In the genomic region with DNA sequence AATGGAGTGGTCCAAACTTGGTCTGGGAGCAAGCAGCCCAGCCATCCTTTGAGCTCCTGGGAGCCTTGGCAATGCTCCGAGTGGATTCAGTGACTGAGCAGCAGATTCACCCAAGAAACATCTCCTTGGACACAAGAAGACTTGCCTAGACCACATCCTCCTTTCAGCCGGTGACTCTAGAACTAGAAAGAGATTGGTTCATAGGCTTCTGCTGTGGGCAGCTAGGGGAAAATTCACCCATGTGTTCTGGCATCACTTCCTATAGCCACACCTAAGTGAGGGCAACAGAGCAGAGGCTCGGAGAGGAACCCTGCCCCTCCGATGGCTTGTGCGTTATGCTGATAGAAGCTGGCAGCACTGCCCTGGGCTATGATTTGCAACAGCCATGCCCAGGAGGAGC, we compare ENCODE assay signal across 18 cellular contexts. TPM values are rescaled to one million over a fixed set of nuclear protein-coding genes. Genes with fewer than 3 reads are reported as not detected.
DNase-seq lines count a peak whose midpoint lies in the region; ATAC-seq, FAIRE-seq and TF ChIP-seq lines count a peak whose summit lies in the region.
"Had no signal": no experiment of that assay in that cellular context is flagged by ENCODE, and none has a peak within 500 bp of the region (broad histone marks: within the 10 kb centered on the region; RNA-seq: fewer than 3 reads in every experiment).

No MANE protein-coding gene starts in this region.

- no peak overlapping the region for H3K4me3 ChIP-seq in AG10803 (ENCODE audit: low read length)
- H3K4me3 ChIP-seq in adrenal gland: no peak overlapping the region
- H3K4me3 ChIP-seq: A549, BLaER1, GM23248 had no signal

- no peak for FAIRE-seq in GM12892 (lab: Jason Lieb, UNC)
- FAIRE-seq: A549, G401.6, GM18507, H54 had no signal

- H3K9me3 ChIP-seq in adrenal gland (replicated peaks in 1 of 3): no peaks in the 10 kb centered on the region
- H3K9me3 ChIP-seq: A549 had no signal

- TF ChIP-seq POLR2A in GM12892 (IDR thresholded peaks at IDR 0.05; ENCODE audit: low read depth, low read length) (peak; percentile 32), adrenal gland (IDR thresholded peaks at IDR 0.05) (no peak)

- no peaks in the 10 kb centered on the region for H3K27me3 ChIP-seq in adrenal gland

- no peaks in the 10 kb centered on the region for H3K4me1 ChIP-seq in adrenal gland (replicated peaks in 1 of 2)
- H3K4me1 ChIP-seq: A549, BLaER1 had no signal

- DNase-seq in AG08396 (ENCODE audit: low spot score) (peak; percentile 9), AG10803 (ENCODE audit: low read depth) (peak; percentile 11), GM12892 (ENCODE audit: insufficient read length) (no peak), adrenal gland (no peak), NCI-H446 (lab: John Stamatoyannopoulos, UW) (no peak)
- no peak for DNase-seq in activated naive CD4-positive, alpha-beta T cell treated with anti-CD3 and anti-CD28 coated beads, Interleukin-2, amount 50 U/mL, for 16 hours
- DNase-seq: AML-193, DMS53, GM23248, KBM-7 had no signal

- intact Hi-C loops in adrenal gland (cut with DNase I): no loop called here

- peaks cover 0 to 34% of the 10 kb centered on the region in 2 donors for H3K36me3 ChIP-seq in adrenal gland (replicated peaks in 1 of 2)

- peak overlapping the region in 3 of 5 donors; percentile 17 to 62 (median 48) for H3K27ac ChIP-seq in adrenal gland
- H3K27ac ChIP-seq: A549, BLaER1, GM23248 had no signal

- ATAC-seq in HG02571 (IDR thresholded peaks at IDR 0.05; ENCODE audit: unreplicated experiment): no peak
- ATAC-seq: A549, HCT116 had no signal

- 60 to 94% (median 80%) methylated on average over 1 to 5 of the region's 5 CpGs for WGBS in adrenal gland, 4 donors

- TF ChIP-seq CTCF in AG10803 (conservative IDR thresholded peaks at IDR 0.05; ENCODE audit: low read length) (no peak), adrenal gland (IDR thresholded peaks at IDR 0.05) (no peak)

RNA-seq across cellular contexts. Expression of gene ZNF275, which starts 16.0 kb away (rescaled TPM):
- polyA plus RNA-seq in GM12892 (2012; ENCODE audit: missing spikeins): 6.8 TPM
- 100 to 1,000 TPM in 5 of 8 donors, 10 to 100 TPM in 3; 73.2 to 252 (median 124) TPM for total RNA-seq in adrenal gland
- 100 to 1,000 TPM in 1 of 3 donors, 10 to 100 TPM in 2; 22.8 to 216 (median 47.3) TPM for polyA plus RNA-seq in adrenal gland

RNA-seq across cellular contexts. Expression of gene PNMA6F, which starts 28.4 kb away (rescaled TPM):
- polyA plus RNA-seq in GM12892 (2012; ENCODE audit: missing spikeins): not detected
- total RNA-seq in adrenal gland: under 1 TPM in 4 of 8 donors, not detected in 4; 0.14 to 0.54 (median 0.32) TPM
- 1 to 10 TPM in 1 of 3 donors, under 1 TPM in 2; 0.30 to 1.1 (median 0.40) TPM for polyA plus RNA-seq in adrenal gland
- total RNA-seq: GM23248 had no signal
- polyA plus RNA-seq: A549, AG04450, GM23248 had no signal

RNA-seq across cellular contexts. Expression of gene PNMA6E, which starts 51.2 kb away (rescaled TPM):
- not detected for polyA plus RNA-seq in GM12892 (2012; ENCODE audit: missing spikeins)
- total RNA-seq in adrenal gland: under 1 TPM in 5 of 8 donors, not detected in 3; 0.07 to 0.27 (median 0.13) TPM
- polyA plus RNA-seq in adrenal gland: under 1 TPM in 2 of 3 donors, not detected in 1; 0.16 to 0.20 TPM
- total RNA-seq: GM23248 had no signal
- polyA plus RNA-seq: A549, AG04450, GM23248 had no signal

Comparison
In these comparisons a context has a peak if more than half of its experiments do, and no peak if none do; other contexts are left out.
1. DNase-seq: peak in AG08396 (single experiment) and AG10803 (single experiment); none in GM12892 (single experiment), adrenal gland (0 of 7), NCI-H446 (0 of 2) and activated naive CD4-positive, alpha-beta T cell treated with anti-CD3 and anti-CD28 coated beads, Interleukin-2, amount 50 U/mL, for 16 hours (single experiment).